Comparison of ENCODE assay signal across 8 cellular contexts in the genomic region with DNA sequence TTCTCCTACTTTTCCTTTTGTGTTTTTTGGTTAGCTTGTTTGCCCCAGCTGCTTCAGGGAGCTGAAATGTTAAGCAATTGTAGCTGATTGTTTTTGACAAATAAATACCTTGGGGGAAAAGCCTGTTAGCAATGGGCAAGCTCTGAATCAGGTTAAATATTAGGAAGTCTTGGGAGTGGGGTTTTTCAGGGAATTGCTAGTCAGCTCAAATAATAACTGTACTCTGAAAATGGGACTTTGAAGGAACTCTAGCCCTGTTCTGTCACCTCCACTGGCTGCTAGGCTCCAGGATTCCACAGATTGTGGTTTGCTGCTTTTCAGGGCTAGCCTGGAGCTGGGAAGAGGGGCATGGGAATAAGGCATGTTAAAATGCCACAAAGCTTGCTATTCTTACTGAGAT. TPM values are rescaled to one million over a fixed set of nuclear protein-coding genes. Genes with fewer than 3 reads are reported as not detected.
DNase-seq lines count a peak whose midpoint lies in the region; ATAC-seq and TF ChIP-seq lines count a peak whose summit lies in the region.

No MANE protein-coding gene starts in this region.

- TF ChIP-seq CTCF in GM12865 (IDR thresholded peaks at IDR 0.05; ENCODE audit: insufficient read depth, low read depth, low read length, missing control alignments) (no peak), OCI-LY7 (conservative IDR thresholded peaks at IDR 0.05; ENCODE audit: low read length) (no peak), sigmoid colon (IDR thresholded peaks at IDR 0.05) (no peak), adrenal gland (IDR thresholded peaks at IDR 0.05) (no peak)

- intact Hi-C loops in OCI-LY7 (cut with micrococcal nuclease; ENCODE audit: unreplicated experiment), result no loop called here
- intact Hi-C loops in sigmoid colon (cut with DNase I), result no loop called here
- intact Hi-C loops in adrenal gland (cut with DNase I), result no loop called here

- DNase-seq in GM12865 (ENCODE audit: low read depth) (no peak), OCI-LY7 (ENCODE audit: low spot score) (no peak), epithelial cell of prostate (ENCODE audit: low read depth, low spot score) (no peak), sigmoid colon (no peak), adrenal gland (no peak), HAP-1 (ENCODE audit: low spot score in 2 of 2) (no peak), HuH-7.5 (ENCODE audit: low spot score) (no peak)

- CTCF ChIA-PET in OCI-LY7 (lab: Charles Lee; ENCODE audit: unreplicated experiment), result interaction anchor here (1.6 kb wide), 1 partner anchor 9 kb away, joined by 4 read pairs; no protein-coding TSS in a partner anchor

- TF ChIP-seq POLR2A in sigmoid colon (IDR thresholded peaks at IDR 0.05), result no peak
- TF ChIP-seq POLR2A in adrenal gland (IDR thresholded peaks at IDR 0.05), result no peak

- peak overlapping the region; percentile 62 for H3K4me2 ChIP-seq in OCI-LY7 (ENCODE audit: low read length)

- peaks cover 23% of the 10 kb centered on the region for H3K4me1 ChIP-seq in OCI-LY7 (ENCODE audit: insufficient read depth, low read length, poor library complexity, severe bottlenecking)
- peaks cover 0 to 18% (median 14%) of the 10 kb centered on the region in 4 donors for H3K4me1 ChIP-seq in sigmoid colon
- H3K4me1 ChIP-seq in adrenal gland (replicated peaks in 1 of 2), result peaks cover 0 to 10% of the 10 kb centered on the region in 2 donors
- peaks cover 26% of the 10 kb centered on the region for H3K4me1 ChIP-seq in HAP-1

- in situ Hi-C loops in HAP-1 (cut with MboI; ENCODE audit: low sequenced_read_pairs), result no loop called here

- no peaks in the 10 kb centered on the region; the same call in 1 of the 2 replicates for H3K36me3 ChIP-seq in OCI-LY7 (ENCODE audit: insufficient read depth, low read length)
- no peaks in the 10 kb centered on the region for H3K36me3 ChIP-seq in sigmoid colon
- H3K36me3 ChIP-seq in adrenal gland (replicated peaks in 1 of 2), result no peaks in the 10 kb centered on the region
- H3K36me3 ChIP-seq in HAP-1 (replicated peaks), result no peaks in the 10 kb centered on the region

- BruUV-seq in OCI-LY7 (replicated peaks; lab: Mats Ljungman, UMichigan), result no TSS peak

- no peak for ATAC-seq in HG02798 (IDR thresholded peaks at IDR 0.05; ENCODE audit: poor library complexity, unreplicated experiment)

- H3K9me3 ChIP-seq in OCI-LY7 (ENCODE audit: low read length), result no peaks in the 10 kb centered on the region; the same call in 1 of the 2 replicates
- no peaks in the 10 kb centered on the region for H3K9me3 ChIP-seq in sigmoid colon
- no peaks in the 10 kb centered on the region for H3K9me3 ChIP-seq in adrenal gland (replicated peaks in 1 of 3)
- no peaks in the 10 kb centered on the region for H3K9me3 ChIP-seq in HAP-1

- no peaks in the 10 kb centered on the region for H3K27me3 ChIP-seq in sigmoid colon
- H3K27me3 ChIP-seq in adrenal gland, result no peaks in the 10 kb centered on the region
- H3K27me3 ChIP-seq in HAP-1 (ENCODE audit: low read depth), result no peaks in the 10 kb centered on the region

- POLR2A ChIA-PET in OCI-LY7 (lab: Charles Lee), result interaction anchor here (0.6 to 2.5 kb wide), 7 partner anchors 8 to 460 kb away, joined by 3 to 17 read pairs (median 3); no protein-coding TSS in a partner anchor

- H3K9me2 ChIP-seq in OCI-LY7 (ENCODE audit: insufficient read depth, low read length), result no peaks in the 10 kb centered on the region

- H3K79me2 ChIP-seq in OCI-LY7 (ENCODE audit: insufficient read depth, low read depth, low read length), result peaks cover 68% of the 10 kb centered on the region

- H2AFZ ChIP-seq in OCI-LY7 (ENCODE audit: low read length), result peak overlapping the region; percentile 19; the same call in 1 of the 2 replicates

- no peak for TF ChIP-seq EP300 in sigmoid colon (IDR thresholded peaks at IDR 0.05)

- peak overlapping the region; percentile 48 for H3K27ac ChIP-seq in OCI-LY7 (ENCODE audit: low read depth, low read length, poor library complexity, severe bottlenecking)
- peak overlapping the region; percentile 97 for H3K27ac ChIP-seq in epithelial cell of prostate
- H3K27ac ChIP-seq in sigmoid colon, result peak overlapping the region; percentile 39 to 66 (median 60)
- no peak overlapping the region for H3K27ac ChIP-seq in adrenal gland

- peak overlapping the region; percentile 37 for H3K4me3 ChIP-seq in GM12865 (ENCODE audit: low read depth, low read length)
- H3K4me3 ChIP-seq in OCI-LY7 (ENCODE audit: low read depth, low read length, poor library complexity, severe bottlenecking), result peak overlapping the region; percentile 50
- no peak overlapping the region for H3K4me3 ChIP-seq in sigmoid colon
- H3K4me3 ChIP-seq in adrenal gland, result no peak overlapping the region
- H3K4me3 ChIP-seq in HAP-1, result no peak overlapping the region

- no peaks in the 10 kb centered on the region; the same call in 1 of the 2 replicates for H4K20me1 ChIP-seq in OCI-LY7 (ENCODE audit: insufficient read depth, low read length)

RNA-seq across cellular contexts. Expression of a gene that starts 39.5 kb away (rescaled TPM):
- 20.2 and 26.4 TPM in 2 replicates for total RNA-seq in OCI-LY7 (2014; rRNA removed; shearing (Covaris generic))
- total RNA-seq in OCI-LY7 (2022) (31.1 and 39.0 TPM in 2 replicates), sigmoid colon (10 to 100 TPM; 15.2 to 31.3 (median 26.0) TPM), adrenal gland (10 to 100 TPM; 18.4 to 29.1 (median 22.2) TPM)
- polyA plus RNA-seq in sigmoid colon (10 to 100 TPM; 19.0 to 28.2 (median 22.3) TPM), adrenal gland (10 to 100 TPM in 2 of 3 donors, 1 to 10 TPM in 1; 8.2 to 45.5 (median 13.1) TPM)

RNA-seq across cellular contexts. Expression of a gene that starts 39.9 kb away (rescaled TPM):
- 29.1 and 35.5 TPM in 2 replicates for total RNA-seq in OCI-LY7 (2014; rRNA removed; shearing (Covaris generic))
- total RNA-seq in OCI-LY7 (2022), result 53.6 and 54.2 TPM in 2 replicates
- total RNA-seq in sigmoid colon, result 10 to 100 TPM; 26.7 to 36.3 (median 30.3) TPM
- polyA plus RNA-seq in sigmoid colon, result 10 to 100 TPM; 13.8 to 19.2 (median 18.3) TPM
- total RNA-seq in adrenal gland, result 10 to 100 TPM; 28.1 to 49.7 (median 38.0) TPM
- 10 to 100 TPM in 1 of 3 donors, 1 to 10 TPM in 2; 6.1 to 79.7 (median 7.7) TPM for polyA plus RNA-seq in adrenal gland

Comparison
In these comparisons a context has a peak if more than half of its experiments do, and no peak if none do; other contexts are left out.
1. H3K4me3 ChIP-seq: peak in GM12865 (single experiment) and OCI-LY7 (single experiment); none in sigmoid colon (0 of 4), adrenal gland (0 of 4) and HAP-1 (single experiment).
2. H3K27ac ChIP-seq: peak in OCI-LY7 (single experiment), epithelial cell of prostate (single experiment) and sigmoid colon (4 of 4); none in adrenal gland (0 of 5).